In genomic region chr12:26906704-26907103, GRCh38 we compare ENCODE assay signal across 1 cellular context.
TF ChIP-seq lines count a peak whose summit lies in the region.

No MANE protein-coding gene starts in this region.

TF ChIP-seq in HepG2, 621 proteins besides CTCF, POLR2A, EP300 and RAD21:
- TF ChIP-seq ATAD3A (CRISPR knock-in tag; IDR thresholded peaks at IDR 0.05) (no peak), ZBTB26 (CRISPR knock-in tag; IDR thresholded peaks at IDR 0.05; ENCODE audit: borderline replicate concordance) (no peak), U2AF2 (IDR thresholded peaks at IDR 0.05; ENCODE audit: low read depth, low read length) (no peak), ZNF512B (CRISPR knock-in tag; IDR thresholded peaks at IDR 0.05; ENCODE audit: borderline replicate concordance) (no peak), KLF12 (CRISPR knock-in tag; IDR thresholded peaks at IDR 0.05; ENCODE audit: borderline replicate concordance) (no peak)
